Comparison of ENCODE assay signal across 24 cellular contexts in the genomic region with DNA sequence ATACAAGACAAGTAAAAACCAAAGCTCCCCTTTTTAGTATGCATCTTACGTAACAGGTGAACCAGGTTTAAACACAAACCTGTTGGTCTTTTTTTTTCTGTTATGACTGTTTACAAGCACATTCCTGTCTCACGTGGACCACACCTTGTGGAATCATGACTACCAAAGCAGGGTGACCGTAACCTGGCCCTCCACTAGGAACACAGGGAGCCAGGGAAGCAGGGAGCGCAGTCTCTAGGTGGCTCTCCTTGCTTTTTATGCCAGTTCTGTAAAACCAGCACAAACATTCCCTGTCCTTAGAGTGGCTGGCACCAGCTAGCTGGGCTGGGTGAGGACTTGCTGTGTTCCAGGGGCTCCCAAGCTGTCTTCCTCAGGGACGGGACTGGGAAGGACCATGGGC. TPM values are rescaled to one million over a fixed set of nuclear protein-coding genes. Genes with fewer than 3 reads are reported as not detected.
DNase-seq lines count a peak whose midpoint lies in the region; ATAC-seq and TF ChIP-seq lines count a peak whose summit lies in the region.
"Had no signal": no experiment of that assay in that cellular context is flagged by ENCODE, and none has a peak within 500 bp of the region (broad histone marks: within the 10 kb centered on the region; RNA-seq: fewer than 3 reads in every experiment).

No MANE protein-coding gene starts in this region.

- 87% methylated on average over 5 of the region's 5 CpGs for WGBS in hepatocyte (ENCODE audit: low lambda C conversion rate, missing lambda C conversion rate)

- no peak for TF ChIP-seq POLR2A in gastrocnemius medialis (IDR thresholded peaks at IDR 0.05)

- in situ Hi-C loops in gastrocnemius medialis (cut with MboI; ENCODE audit: low sequenced_read_pairs in 4 of 4), result loop anchor here in 1 of 4 donors (10.0 kb wide), 1 partner anchor 64 kb away; a partner anchor contains a TSS

- DNase-seq in Karpas-422, result no peak
- DNase-seq in hepatocyte (ENCODE audit: low spot score), result peak; percentile 42
- DNase-seq in gastrocnemius medialis, result no peak
- no peak for DNase-seq in NOMO-1 treated with DMSO at 0.1 percent for 48 hours (lab: John Stamatoyannopoulos, UW; ENCODE audit: unreplicated experiment)
- no peak for DNase-seq in NOMO-1 (lab: John Stamatoyannopoulos, UW; ENCODE audit: unreplicated experiment in 2 of 2)
- no peak for DNase-seq in DMS79 (lab: John Stamatoyannopoulos, UW)
- DNase-seq: activated CD4-positive, alpha-beta T cell treated with anti-CD3 and anti-CD28 coated beads for 48 hours; activated CD8-positive, alpha-beta memory T cell treated with anti-CD3 and anti-CD28 coated beads, Interleukin-2, amount 10 ng/mL, durations not matched to agents 7 days and 5 days; activated naive CD4-positive, alpha-beta T cell treated with Interleukin-2 at 50 U/mL for 16 hours; activated T-cell treated with anti-CD3 and anti-CD28 coated beads, Interleukin-2, amount 50 U/mL, for 72 hours; amniotic stem cell; MG63; naive thymus-derived CD4-positive, alpha-beta T cell; NCI-H1436; NCI-H2171; NCI-H524 treated with DMSO at 0.1 percent for 48 hours; spleen; stimulated activated CD4-positive, alpha-beta T cell treated with anti-CD3 and anti-CD28 coated beads, Interleukin-2, amount 100 ng/mL, for 48 hours; stimulated activated naive CD4-positive, alpha-beta T cell treated with Interleukin-2 at 50 U/mL for 16 hours had no signal

- intact Hi-C loops in gastrocnemius medialis (cut with DNase I; ENCODE audit: low total_unique reads), result no loop called here

- H3K4me3 ChIP-seq in Karpas-422 (ENCODE audit: low read length) (no peak overlapping the region), hepatocyte (no peak overlapping the region), gastrocnemius medialis (no peak overlapping the region)
- H3K4me3 ChIP-seq: cardiac muscle cell, HAP-1, MG63, right atrium auricular region, spleen had no signal

- ATAC-seq in gastrocnemius medialis (no peak), HG03045 (IDR thresholded peaks at IDR 0.05; ENCODE audit: unreplicated experiment) (no peak)
- ATAC-seq: activated CD8-positive, alpha-beta memory T cell treated with anti-CD3 and anti-CD28 coated beads, Interleukin-2, amount 10 ng/mL, durations not matched to agents 7 days and 5 days; activated T-cell treated with anti-CD3 and anti-CD28 coated beads, Interleukin-2, amount 50 U/mL, for 72 hours; naive thymus-derived CD4-positive, alpha-beta T cell had no signal

- H3K9me2 ChIP-seq in Karpas-422 (replicated peaks; ENCODE audit: insufficient read depth, low read length) (no peaks in the 10 kb centered on the region), hepatocyte (replicated peaks; ENCODE audit: insufficient read depth) (no peaks in the 10 kb centered on the region)

- H3K4me1 ChIP-seq in Karpas-422 (ENCODE audit: low read length), result peaks cover 9% of the 10 kb centered on the region
- peaks cover 7% of the 10 kb centered on the region for H3K4me1 ChIP-seq in hepatocyte (ENCODE audit: insufficient read depth)
- peaks cover 26 to 32% of the 10 kb centered on the region in 2 donors for H3K4me1 ChIP-seq in gastrocnemius medialis
- H3K4me1 ChIP-seq: HAP-1 had no signal

- H3K9ac ChIP-seq in Karpas-422 (ENCODE audit: low read length), result no peak overlapping the region

- H3K27me3 ChIP-seq in Karpas-422 (ENCODE audit: low read length) (no peaks in the 10 kb centered on the region), hepatocyte (no peaks in the 10 kb centered on the region), gastrocnemius medialis (no peaks in the 10 kb centered on the region)
- H3K27me3 ChIP-seq: cardiac muscle cell, MG63, right atrium auricular region, spleen had no signal

- H2AFZ ChIP-seq in Karpas-422 (ENCODE audit: low read length) (no peak overlapping the region), hepatocyte (no peak overlapping the region)

- H3K27ac ChIP-seq in Karpas-422 (ENCODE audit: low read length) (peak overlapping the region; percentile 35; the same call in 1 of the 2 replicates), angular gyrus (ENCODE audit: low read depth, low read length) (peak overlapping the region; percentile 63), hepatocyte (peak overlapping the region; percentile 43), gastrocnemius medialis (peak overlapping the region in 3 of 4 donors; percentile 74 to 86 (median 81))
- H3K27ac ChIP-seq: cardiac muscle cell, spleen had no signal

- H3K36me3 ChIP-seq in Karpas-422 (ENCODE audit: insufficient read depth, low read length), result peaks cover 31% of the 10 kb centered on the region
- H3K36me3 ChIP-seq in hepatocyte (replicated peaks; ENCODE audit: insufficient read depth, low read depth), result no peaks in the 10 kb centered on the region
- H3K36me3 ChIP-seq in gastrocnemius medialis, result no peaks in the 10 kb centered on the region
- H3K36me3 ChIP-seq: MG63, right atrium auricular region had no signal

- H4K20me1 ChIP-seq in Karpas-422 (ENCODE audit: insufficient read depth, low read depth, low read length), result no peaks in the 10 kb centered on the region
- H4K20me1 ChIP-seq in hepatocyte (ENCODE audit: insufficient read depth, poor library complexity, severe bottlenecking), result no peaks in the 10 kb centered on the region

- H3K9me3 ChIP-seq in Karpas-422 (ENCODE audit: low read length) (no peaks in the 10 kb centered on the region), hepatocyte (ENCODE audit: low read depth) (no peaks in the 10 kb centered on the region), gastrocnemius medialis (no peaks in the 10 kb centered on the region)
- H3K9me3 ChIP-seq: HAP-1, MG63, right atrium auricular region, spleen had no signal

- no peak for TF ChIP-seq CTCF in hepatocyte (IDR thresholded peaks at IDR 0.05; ENCODE audit: poor library complexity)
- no peak for TF ChIP-seq CTCF in gastrocnemius medialis (IDR thresholded peaks at IDR 0.05 in 4 of 5, conservative IDR thresholded peaks at IDR 0.05 in 1 of 5)

- H3K4me2 ChIP-seq in Karpas-422 (ENCODE audit: low read depth, low read length, poor library complexity, severe bottlenecking) (no peak overlapping the region), hepatocyte (no peak overlapping the region)

- H3K79me2 ChIP-seq in Karpas-422 (ENCODE audit: low read length) (peaks cover 15% of the 10 kb centered on the region), hepatocyte (peaks cover under 1% of the 10 kb centered on the region)

RNA-seq across cellular contexts. Expression of a gene that starts 44.1 kb away (rescaled TPM):
- 20.5 and 29.2 TPM in 2 replicates for total RNA-seq in Karpas-422 (2014; rRNA removed; shearing (Covaris generic); ENCODE audit: low replicate concordance)
- total RNA-seq in hepatocyte, result 49.5 and 55.7 TPM in 2 replicates
- 39.1 and 45.1 TPM in 2 replicates for polyA plus RNA-seq in hepatocyte
- 100 to 1,000 TPM in 2 of 4 donors, 10 to 100 TPM in 2; 44.6 to 112 (median 88.1) TPM for total RNA-seq in gastrocnemius medialis

RNA-seq across cellular contexts. Expression of a gene that starts 48.1 kb away (rescaled TPM):
- total RNA-seq in Karpas-422 (2014; rRNA removed; shearing (Covaris generic); ENCODE audit: low replicate concordance), result 48.1 and 62.4 TPM in 2 replicates
- 24.2 and 29.2 TPM in 2 replicates for total RNA-seq in hepatocyte
- 20.8 and 25.6 TPM in 2 replicates for polyA plus RNA-seq in hepatocyte
- total RNA-seq in gastrocnemius medialis, result 10 to 100 TPM; 12.8 to 27.7 (median 22.1) TPM
